In the genomic region with DNA sequence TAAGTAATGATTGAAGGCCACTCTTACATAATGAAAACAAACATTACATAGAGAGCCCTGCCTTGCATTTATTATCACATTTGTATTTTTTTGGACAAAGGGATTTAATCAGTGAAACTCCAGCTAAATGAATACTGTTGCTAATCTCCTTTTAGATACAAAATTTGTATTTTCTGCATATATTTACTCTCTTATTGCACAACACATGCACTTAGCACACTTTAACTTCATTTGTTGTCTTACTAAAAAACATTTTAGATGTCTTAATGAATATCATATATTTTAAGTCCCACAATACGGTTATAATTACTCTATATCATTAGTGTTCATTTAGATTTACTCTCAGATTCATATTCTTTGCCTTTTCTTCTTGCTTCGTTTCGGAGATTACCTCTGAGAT, we compare ENCODE assay signal across 22 cellular contexts.
DNase-seq lines count a peak whose midpoint lies in the region; ATAC-seq, FAIRE-seq and TF ChIP-seq lines count a peak whose summit lies in the region.
"Had no signal": no experiment of that assay in that cellular context is flagged by ENCODE, and none has a peak within 500 bp of the region (broad histone marks: within the 10 kb centered on the region; RNA-seq: fewer than 3 reads in every experiment).

No MANE protein-coding gene starts in this region.

- peak overlapping the region; percentile 26; the same call in 1 of the 2 replicates for H3K27ac Mint-ChIP-seq in GM23338
- H3K27ac Mint-ChIP-seq: B cell; CD4-positive, alpha-beta T cell; CD8-positive, alpha-beta T cell had no signal

- H2AFZ ChIP-seq in GM23338 (no peak overlapping the region), smooth muscle cell (ENCODE audit: low read depth) (peak overlapping the region; percentile 16)

- H3K4me1 Mint-ChIP-seq in GM23338, result peaks cover 16% of the 10 kb centered on the region
- H3K4me1 Mint-ChIP-seq: B cell had no signal

- no peak overlapping the region for H3K4me3 Mint-ChIP-seq in GM23338
- H3K4me3 Mint-ChIP-seq: B cell; CD4-positive, alpha-beta T cell; CD8-positive, alpha-beta T cell had no signal

- H3K4me3 ChIP-seq in A549 (no peak overlapping the region), GM23338 (no peak overlapping the region), SK-N-MC (no peak overlapping the region), smooth muscle cell (no peak overlapping the region)
- H3K4me3 ChIP-seq: BLaER1 treated with 17β-estradiol and CSF1 and Interleukin-3, amounts not matched to agents 10 nM and 100 nM had no signal

- H3K4me2 ChIP-seq in A549 (peak overlapping the region; percentile 18; the same call in 2 of the 3 replicates), GM23338 (no peak overlapping the region), smooth muscle cell (no peak overlapping the region)
- H3K4me2 ChIP-seq: BLaER1 treated with 17β-estradiol and CSF1 and Interleukin-3, amounts not matched to agents 10 nM and 100 nM had no signal

- H3K9ac ChIP-seq in SK-N-MC (ENCODE audit: insufficient read length) (no peak overlapping the region), smooth muscle cell (ENCODE audit: low read depth) (no peak overlapping the region)
- H3K9ac ChIP-seq: BLaER1 treated with 17β-estradiol and CSF1 and Interleukin-3, amounts not matched to agents 10 nM and 100 nM had no signal

- H3K27me3 ChIP-seq in GM23338 (ENCODE audit: insufficient read depth), result no peaks in the 10 kb centered on the region
- H3K27me3 ChIP-seq in smooth muscle cell (ENCODE audit: low read depth), result no peaks in the 10 kb centered on the region
- H3K27me3 ChIP-seq: BLaER1 treated with 17β-estradiol and CSF1 and Interleukin-3, amounts not matched to agents 10 nM and 100 nM had no signal

- H3K9me2 ChIP-seq in GM23338 (ENCODE audit: insufficient read depth), result no peaks in the 10 kb centered on the region

- H3K27ac ChIP-seq in A549, result peak overlapping the region in 1 of 2 experiments; percentile 37; a peak in 2 of 6 replicates
- no peak overlapping the region for H3K27ac ChIP-seq in GM23338 (ENCODE audit: low read depth)
- peak overlapping the region; percentile 1 for H3K27ac ChIP-seq in SK-N-MC
- no peak overlapping the region for H3K27ac ChIP-seq in smooth muscle cell (ENCODE audit: low read depth)
- H3K27ac ChIP-seq: BLaER1 treated with 17β-estradiol and CSF1 and Interleukin-3, amounts not matched to agents 10 nM and 100 nM; C4-2B had no signal

- H3K79me2 ChIP-seq in GM23338 (replicated peaks; ENCODE audit: insufficient read depth), result no peaks in the 10 kb centered on the region
- H3K79me2 ChIP-seq in smooth muscle cell (ENCODE audit: low read depth), result no peaks in the 10 kb centered on the region

- POLR2A ChIA-PET in A549 (lab: Yijun Ruan, JAX), result no interaction called here

- no peak for TF ChIP-seq EP300 in A549 (IDR thresholded peaks at IDR 0.05)

- no peaks in the 10 kb centered on the region for H3K9me3 Mint-ChIP-seq in GM23338
- H3K9me3 Mint-ChIP-seq: CD4-positive, alpha-beta T cell; CD8-positive, alpha-beta T cell had no signal

- H3K4me1 ChIP-seq in A549, result peaks cover 29% of the 10 kb centered on the region
- peaks cover 9% of the 10 kb centered on the region for H3K4me1 ChIP-seq in GM23338 (ENCODE audit: insufficient read depth)
- H3K4me1 ChIP-seq in smooth muscle cell (ENCODE audit: low read depth), result no peaks in the 10 kb centered on the region

- H3K9me3 ChIP-seq in A549 (peaks cover 10% of the 10 kb centered on the region; the same call in 2 of the 3 replicates), SK-N-MC (ENCODE audit: low read depth, low read length) (no peaks in the 10 kb centered on the region), smooth muscle cell (replicated peaks; ENCODE audit: low read depth) (no peaks in the 10 kb centered on the region)
- H3K9me3 ChIP-seq: BLaER1 treated with 17β-estradiol and CSF1 and Interleukin-3, amounts not matched to agents 10 nM and 100 nM; Caco-2 had no signal

- CTCF ChIA-PET in A549 (lab: Yijun Ruan, JAX), result no interaction called here

- H3F3A ChIP-seq in GM23338 (replicated peaks; ENCODE audit: low read depth), result no peaks in the 10 kb centered on the region
- peaks cover 4% of the 10 kb centered on the region for H3F3A ChIP-seq in smooth muscle cell (ENCODE audit: low read depth)

- TF ChIP-seq POLR2A in A549 (IDR thresholded peaks at IDR 0.05; ENCODE audit: low read length), result no peak

- no peaks in the 10 kb centered on the region for H3K36me3 Mint-ChIP-seq in GM23338 (ENCODE audit: low read depth)
- H3K36me3 Mint-ChIP-seq: CD8-positive, alpha-beta T cell had no signal

- H3K36me3 ChIP-seq in GM23338 (ENCODE audit: insufficient read depth), result no peaks in the 10 kb centered on the region
- H3K36me3 ChIP-seq in SK-N-MC (ENCODE audit: insufficient read depth, low read length), result no peaks in the 10 kb centered on the region
- H3K36me3 ChIP-seq in smooth muscle cell (ENCODE audit: low read depth), result no peaks in the 10 kb centered on the region
- H3K36me3 ChIP-seq: BLaER1 treated with 17β-estradiol and CSF1 and Interleukin-3, amounts not matched to agents 10 nM and 100 nM had no signal

- FAIRE-seq in A549 (lab: Jason Lieb, UNC), result no peak
- FAIRE-seq: A204.1, D721Med, G401.6, GM12891 had no signal

- 89% methylated on average over 3 of the region's 3 CpGs for WGBS in A549 (ENCODE audit: missing lambda C conversion rate)
- WGBS in smooth muscle cell (ENCODE audit: low lambda C conversion rate), result 93% methylated on average over 3 of the region's 3 CpGs

- TF ChIP-seq CTCF in A549 (IDR thresholded peaks at IDR 0.05), result no peak
- no peak for TF ChIP-seq CTCF in GM23338 (conservative IDR thresholded peaks at IDR 0.05; ENCODE audit: low read depth in 2 of 2)
- no peak for TF ChIP-seq CTCF in smooth muscle cell (IDR thresholded peaks at IDR 0.05; ENCODE audit: borderline replicate concordance, insufficient read depth, poor library complexity, severe bottlenecking)

- no peaks in the 10 kb centered on the region for H3K27me3 Mint-ChIP-seq in GM23338 (ENCODE audit: insufficient read depth, low read depth, poor library complexity)
- H3K27me3 Mint-ChIP-seq: B cell; CD4-positive, alpha-beta T cell had no signal

- ATAC-seq in A549 (no peak), GM23338 (no peak), HG03442 (IDR thresholded peaks at IDR 0.05; ENCODE audit: unreplicated experiment) (no peak), GM18868 (IDR thresholded peaks at IDR 0.05; ENCODE audit: unreplicated experiment) (no peak)
- ATAC-seq: CD8-positive, alpha-beta T cell had no signal

- DNase-seq in A549 (ENCODE audit: low read depth in 1 of 2, low spot score in 1 of 2) (no peak), GM23338 (ENCODE audit: low spot score) (no peak), SK-N-MC (ENCODE audit: low read depth, low spot score) (no peak), smooth muscle cell (lab: John Stamatoyannopoulos, UW; ENCODE audit: unreplicated experiment) (no peak), SKM-1 (lab: John Stamatoyannopoulos, UW; ENCODE audit: unreplicated experiment) (no peak)
- DNase-seq: 8988T; AML-193; Caco-2; Calu3; CD4-positive, alpha-beta T cell; CD8-positive, alpha-beta T cell; DMS79 treated with DMSO at 0.1 percent for 48 hours; GF-D8 had no signal

- TF ChIP-seq RAD21 in A549 (conservative IDR thresholded peaks at IDR 0.05 in 1 of 2, IDR thresholded peaks at IDR 0.05 in 1 of 2), result no peak

- H4K20me1 ChIP-seq in GM23338 (replicated peaks; ENCODE audit: insufficient read depth) (no peaks in the 10 kb centered on the region), smooth muscle cell (ENCODE audit: low read depth) (no peaks in the 10 kb centered on the region)
- H4K20me1 ChIP-seq: BLaER1 treated with 17β-estradiol and CSF1 and Interleukin-3, amounts not matched to agents 10 nM and 100 nM had no signal

TF ChIP-seq in A549, 52 proteins besides CTCF, POLR2A, EP300 and RAD21:
- TF ChIP-seq CEBPB (IDR thresholded peaks at IDR 0.05), result 0 out of 4 replicates have a peak, but pooled peaks of 1 of the 2 experiments have one; percentile 10
- TF ChIP-seq ZC3H11A (IDR thresholded peaks at IDR 0.05), result no peak

TF ChIP-seq in GM23338, 12 proteins besides CTCF, POLR2A, EP300 and RAD21 (continues in another document):
- no peak for TF ChIP-seq EZH2phosphoT487 (IDR thresholded peaks at IDR 0.05; ENCODE audit: unreplicated experiment)
- TF ChIP-seq CREB1 (CRISPR knock-in tag; IDR thresholded peaks at IDR 0.05; ENCODE audit: low read depth), result no peak
